In the genomic region with DNA sequence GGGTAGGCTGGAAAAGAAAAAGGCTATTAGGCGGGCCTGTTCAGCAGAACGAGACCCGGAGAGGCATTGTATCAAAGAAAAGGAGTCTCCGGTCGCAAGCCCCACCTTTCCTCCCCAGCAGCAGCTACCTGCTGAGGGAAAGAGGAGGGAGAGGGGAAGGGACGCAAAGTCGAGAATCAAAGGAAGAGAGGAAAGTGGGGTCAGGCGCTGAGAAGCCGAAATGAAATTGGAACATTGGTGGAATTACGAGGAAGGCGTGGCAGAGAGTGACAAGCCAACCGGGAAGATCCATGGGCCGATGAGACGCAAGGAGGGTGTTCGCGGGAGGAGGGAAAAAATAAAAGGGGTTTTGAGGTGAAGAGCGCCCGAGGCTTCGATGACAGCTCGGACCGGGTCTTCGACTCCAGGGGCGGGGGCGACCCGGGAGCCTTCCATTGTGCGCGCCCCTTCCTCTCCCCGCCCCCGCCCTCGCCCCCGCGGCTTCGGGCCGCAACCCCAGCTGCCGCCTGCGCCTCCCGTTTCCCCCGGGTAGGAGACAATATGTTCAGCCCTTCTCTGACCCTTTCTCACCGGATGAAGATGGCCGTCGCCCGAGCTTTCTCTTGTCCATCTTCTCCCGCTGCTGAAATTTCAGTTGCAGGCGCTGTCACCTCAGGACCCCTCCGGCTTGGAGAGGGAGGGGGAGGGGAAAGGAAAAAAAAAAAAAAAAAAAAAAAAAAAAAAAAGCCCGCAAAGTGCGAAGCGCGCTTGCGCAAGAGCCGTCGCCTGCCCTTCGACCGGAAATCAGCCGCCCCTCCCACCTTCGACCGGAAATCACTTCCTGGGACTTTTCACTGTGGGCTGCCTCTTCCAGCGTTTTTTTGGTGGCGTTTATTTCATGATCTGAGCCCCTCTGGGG, we compare ENCODE assay signal across 1 cellular context.
TF ChIP-seq lines count a peak whose summit lies in the region.

A gene with protein sequence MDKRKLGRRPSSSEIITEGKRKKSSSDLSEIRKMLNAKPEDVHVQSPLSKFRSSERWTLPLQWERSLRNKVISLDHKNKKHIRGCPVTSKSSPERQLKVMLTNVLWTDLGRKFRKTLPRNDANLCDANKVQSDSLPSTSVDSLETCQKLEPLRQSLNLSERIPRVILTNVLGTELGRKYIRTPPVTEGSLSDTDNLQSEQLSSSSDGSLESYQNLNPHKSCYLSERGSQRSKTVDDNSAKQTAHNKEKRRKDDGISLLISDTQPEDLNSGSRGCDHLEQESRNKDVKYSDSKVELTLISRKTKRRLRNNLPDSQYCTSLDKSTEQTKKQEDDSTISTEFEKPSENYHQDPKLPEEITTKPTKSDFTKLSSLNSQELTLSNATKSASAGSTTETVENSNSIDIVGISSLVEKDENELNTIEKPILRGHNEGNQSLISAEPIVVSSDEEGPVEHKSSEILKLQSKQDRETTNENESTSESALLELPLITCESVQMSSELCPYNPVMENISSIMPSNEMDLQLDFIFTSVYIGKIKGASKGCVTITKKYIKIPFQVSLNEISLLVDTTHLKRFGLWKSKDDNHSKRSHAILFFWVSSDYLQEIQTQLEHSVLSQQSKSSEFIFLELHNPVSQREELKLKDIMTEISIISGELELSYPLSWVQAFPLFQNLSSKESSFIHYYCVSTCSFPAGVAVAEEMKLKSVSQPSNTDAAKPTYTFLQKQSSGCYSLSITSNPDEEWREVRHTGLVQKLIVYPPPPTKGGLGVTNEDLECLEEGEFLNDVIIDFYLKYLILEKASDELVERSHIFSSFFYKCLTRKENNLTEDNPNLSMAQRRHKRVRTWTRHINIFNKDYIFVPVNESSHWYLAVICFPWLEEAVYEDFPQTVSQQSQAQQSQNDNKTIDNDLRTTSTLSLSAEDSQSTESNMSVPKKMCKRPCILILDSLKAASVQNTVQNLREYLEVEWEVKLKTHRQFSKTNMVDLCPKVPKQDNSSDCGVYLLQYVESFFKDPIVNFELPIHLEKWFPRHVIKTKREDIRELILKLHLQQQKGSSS (minus strand): TSS at position 692 of the 898 bp plus-strand sequence. CDS start 82 bp downstream, at position 610.

TF ChIP-seq in HepG2, 621 proteins besides CTCF, POLR2A, EP300 and RAD21 (continued from another document and continues in another):
- no peak for TF ChIP-seq RNF219 (CRISPR knock-in tag; IDR thresholded peaks at IDR 0.05)
- no peak for TF ChIP-seq ZNF768 (CRISPR knock-in tag; IDR thresholded peaks at IDR 0.05)
- peak; percentile 27; the same call in 1 of the 2 replicates for TF ChIP-seq FOXA3 (CRISPR knock-in tag; IDR thresholded peaks at IDR 0.05)
- TF ChIP-seq, protein P1, sequence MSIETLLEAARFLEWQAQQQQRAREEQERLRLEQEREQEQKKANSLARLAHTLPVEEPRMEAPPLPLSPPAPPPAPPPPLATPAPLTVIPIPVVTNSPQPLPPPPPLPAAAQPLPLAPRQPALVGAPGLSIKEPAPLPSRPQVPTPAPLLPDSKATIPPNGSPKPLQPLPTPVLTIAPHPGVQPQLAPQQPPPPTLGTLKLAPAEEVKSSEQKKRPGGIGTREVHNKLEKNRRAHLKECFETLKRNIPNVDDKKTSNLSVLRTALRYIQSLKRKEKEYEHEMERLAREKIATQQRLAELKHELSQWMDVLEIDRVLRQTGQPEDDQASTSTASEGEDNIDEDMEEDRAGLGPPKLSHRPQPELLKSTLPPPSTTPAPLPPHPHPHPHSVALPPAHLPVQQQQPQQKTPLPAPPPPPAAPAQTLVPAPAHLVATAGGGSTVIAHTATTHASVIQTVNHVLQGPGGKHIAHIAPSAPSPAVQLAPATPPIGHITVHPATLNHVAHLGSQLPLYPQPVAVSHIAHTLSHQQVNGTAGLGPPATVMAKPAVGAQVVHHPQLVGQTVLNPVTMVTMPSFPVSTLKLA (IDR thresholded peaks at IDR 0.05) = no peak
- no peak for TF ChIP-seq ZNF33A (CRISPR knock-in tag; IDR thresholded peaks at IDR 0.05; ENCODE audit: borderline replicate concordance)
- no peak for TF ChIP-seq AKNA (CRISPR knock-in tag; IDR thresholded peaks at IDR 0.05; ENCODE audit: borderline replicate concordance)
- TF ChIP-seq, protein P2, sequence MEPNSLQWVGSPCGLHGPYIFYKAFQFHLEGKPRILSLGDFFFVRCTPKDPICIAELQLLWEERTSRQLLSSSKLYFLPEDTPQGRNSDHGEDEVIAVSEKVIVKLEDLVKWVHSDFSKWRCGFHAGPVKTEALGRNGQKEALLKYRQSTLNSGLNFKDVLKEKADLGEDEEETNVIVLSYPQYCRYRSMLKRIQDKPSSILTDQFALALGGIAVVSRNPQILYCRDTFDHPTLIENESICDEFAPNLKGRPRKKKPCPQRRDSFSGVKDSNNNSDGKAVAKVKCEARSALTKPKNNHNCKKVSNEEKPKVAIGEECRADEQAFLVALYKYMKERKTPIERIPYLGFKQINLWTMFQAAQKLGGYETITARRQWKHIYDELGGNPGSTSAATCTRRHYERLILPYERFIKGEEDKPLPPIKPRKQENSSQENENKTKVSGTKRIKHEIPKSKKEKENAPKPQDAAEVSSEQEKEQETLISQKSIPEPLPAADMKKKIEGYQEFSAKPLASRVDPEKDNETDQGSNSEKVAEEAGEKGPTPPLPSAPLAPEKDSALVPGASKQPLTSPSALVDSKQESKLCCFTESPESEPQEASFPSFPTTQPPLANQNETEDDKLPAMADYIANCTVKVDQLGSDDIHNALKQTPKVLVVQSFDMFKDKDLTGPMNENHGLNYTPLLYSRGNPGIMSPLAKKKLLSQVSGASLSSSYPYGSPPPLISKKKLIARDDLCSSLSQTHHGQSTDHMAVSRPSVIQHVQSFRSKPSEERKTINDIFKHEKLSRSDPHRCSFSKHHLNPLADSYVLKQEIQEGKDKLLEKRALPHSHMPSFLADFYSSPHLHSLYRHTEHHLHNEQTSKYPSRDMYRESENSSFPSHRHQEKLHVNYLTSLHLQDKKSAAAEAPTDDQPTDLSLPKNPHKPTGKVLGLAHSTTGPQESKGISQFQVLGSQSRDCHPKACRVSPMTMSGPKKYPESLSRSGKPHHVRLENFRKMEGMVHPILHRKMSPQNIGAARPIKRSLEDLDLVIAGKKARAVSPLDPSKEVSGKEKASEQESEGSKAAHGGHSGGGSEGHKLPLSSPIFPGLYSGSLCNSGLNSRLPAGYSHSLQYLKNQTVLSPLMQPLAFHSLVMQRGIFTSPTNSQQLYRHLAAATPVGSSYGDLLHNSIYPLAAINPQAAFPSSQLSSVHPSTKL (CRISPR knock-in tag; IDR thresholded peaks at IDR 0.05) = no peak
- 0 out of 2 replicates have a peak, but pooled peaks have one; percentile 54 for TF ChIP-seq ZNF558 (CRISPR knock-in tag; IDR thresholded peaks at IDR 0.05; ENCODE audit: borderline replicate concordance)
- no peak for TF ChIP-seq MYNN (CRISPR knock-in tag; IDR thresholded peaks at IDR 0.05; ENCODE audit: low read depth)
- TF ChIP-seq ZSCAN5A (CRISPR knock-in tag; IDR thresholded peaks at IDR 0.05; ENCODE audit: borderline replicate concordance) = 0 out of 2 replicates have a peak, but pooled peaks have one; percentile 24
- TF ChIP-seq BRD4 (CRISPR knock-in tag; IDR thresholded peaks at IDR 0.05) = no peak
- TF ChIP-seq SIN3A (IDR thresholded peaks at IDR 0.05; ENCODE audit: borderline replicate concordance, low read depth, low read length) = peak; percentile 54; the same call in 1 of the 2 replicates
- TF ChIP-seq ZNF775 (CRISPR knock-in tag; IDR thresholded peaks at IDR 0.05; ENCODE audit: borderline replicate concordance) = no peak
- TF ChIP-seq NR3C1 (CRISPR knock-in tag; IDR thresholded peaks at IDR 0.05) = no peak
- peak; percentile 86 for TF ChIP-seq ETV5 (CRISPR knock-in tag; IDR thresholded peaks at IDR 0.05; ENCODE audit: borderline replicate concordance)
- TF ChIP-seq AKAP8 (CRISPR knock-in tag; IDR thresholded peaks at IDR 0.05) = no peak
- TF ChIP-seq, protein P3, sequence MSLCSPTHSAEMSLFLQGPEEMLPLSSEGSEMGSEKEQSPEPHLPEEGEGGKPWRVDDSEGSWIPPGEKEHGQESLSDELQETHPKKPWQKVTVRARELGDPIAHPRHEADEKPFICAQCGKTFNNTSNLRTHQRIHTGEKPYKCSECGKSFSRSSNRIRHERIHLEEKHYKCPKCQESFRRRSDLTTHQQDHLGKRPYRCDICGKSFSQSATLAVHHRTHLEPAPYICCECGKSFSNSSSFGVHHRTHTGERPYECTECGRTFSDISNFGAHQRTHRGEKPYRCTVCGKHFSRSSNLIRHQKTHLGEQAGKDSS (CRISPR knock-in tag; IDR thresholded peaks at IDR 0.05; ENCODE audit: borderline replicate concordance, low read depth) = no peak
- TF ChIP-seq ZNF704 (CRISPR knock-in tag; IDR thresholded peaks at IDR 0.05; ENCODE audit: borderline replicate concordance) = no peak
- TF ChIP-seq TOPORS (CRISPR knock-in tag; IDR thresholded peaks at IDR 0.05) = no peak
- TF ChIP-seq, protein P4, sequence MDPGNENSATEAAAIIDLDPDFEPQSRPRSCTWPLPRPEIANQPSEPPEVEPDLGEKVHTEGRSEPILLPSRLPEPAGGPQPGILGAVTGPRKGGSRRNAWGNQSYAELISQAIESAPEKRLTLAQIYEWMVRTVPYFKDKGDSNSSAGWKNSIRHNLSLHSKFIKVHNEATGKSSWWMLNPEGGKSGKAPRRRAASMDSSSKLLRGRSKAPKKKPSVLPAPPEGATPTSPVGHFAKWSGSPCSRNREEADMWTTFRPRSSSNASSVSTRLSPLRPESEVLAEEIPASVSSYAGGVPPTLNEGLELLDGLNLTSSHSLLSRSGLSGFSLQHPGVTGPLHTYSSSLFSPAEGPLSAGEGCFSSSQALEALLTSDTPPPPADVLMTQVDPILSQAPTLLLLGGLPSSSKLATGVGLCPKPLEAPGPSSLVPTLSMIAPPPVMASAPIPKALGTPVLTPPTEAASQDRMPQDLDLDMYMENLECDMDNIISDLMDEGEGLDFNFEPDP (CRISPR knock-in tag; conservative IDR thresholded peaks at IDR 0.05) = no peak
- TF ChIP-seq NCOA1 (CRISPR knock-in tag; IDR thresholded peaks at IDR 0.05) = no peak
- no peak for TF ChIP-seq ZNF484 (CRISPR knock-in tag; IDR thresholded peaks at IDR 0.05; ENCODE audit: borderline replicate concordance, low read depth)
- peak; percentile 26 for TF ChIP-seq ELF3 (CRISPR knock-in tag; IDR thresholded peaks at IDR 0.05)
- peak; percentile 83; the same call in 1 of the 2 replicates for TF ChIP-seq ARID2 (CRISPR knock-in tag; IDR thresholded peaks at IDR 0.05; ENCODE audit: borderline replicate concordance)
- TF ChIP-seq RELA (CRISPR knock-in tag; IDR thresholded peaks at IDR 0.05) = no peak
